Comparison of ENCODE assay signal across 6 cellular contexts in the genomic region with DNA sequence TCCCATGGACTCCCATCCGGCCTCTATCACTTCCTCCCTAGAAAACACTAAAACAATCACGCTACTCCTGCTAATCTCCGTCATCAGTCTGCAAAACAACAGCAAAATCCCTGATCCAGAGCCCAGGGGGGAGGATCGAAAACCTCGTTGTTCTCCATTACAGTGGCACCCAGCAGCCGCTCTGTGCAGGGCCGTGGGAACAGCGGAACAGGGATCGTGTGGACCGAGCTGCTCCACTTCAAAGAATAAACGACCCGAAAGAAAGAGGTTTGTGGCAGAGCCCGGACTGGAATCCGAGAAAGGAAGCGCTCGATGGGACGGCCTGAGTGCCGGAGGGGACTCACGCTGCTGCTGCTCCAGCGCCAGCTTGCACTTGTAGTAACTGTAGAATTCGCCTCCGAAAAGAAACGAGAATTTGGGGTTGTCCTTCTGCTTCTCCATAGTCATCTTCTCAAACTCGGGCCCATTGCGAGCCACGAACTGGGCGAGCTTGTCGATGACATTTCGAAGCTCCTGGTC. TPM values are rescaled to one million over a fixed set of nuclear protein-coding genes. Genes with fewer than 3 reads are reported as not detected.
A peak's percentile ranks its signal among the peaks of the same experiment; 100 is the strongest.
DNase-seq lines count a peak whose midpoint lies in the region; ATAC-seq and TF ChIP-seq lines count a peak whose summit lies in the region.

No MANE protein-coding gene starts in this region.

- peak overlapping the region; percentile 81 to 100 for H3K4me3 ChIP-seq in muscle layer of duodenum (ENCODE audit: low read depth in 1 of 2, low read length in 2 of 2)

- H3K36me3 Mint-ChIP-seq in HFFc6 (ENCODE audit: low read depth) = peaks cover 35% of the 10 kb centered on the region

- DNase-seq in ACHN (peak; percentile 8), HFFc6 (peak; percentile 9), amniotic epithelial cell (ENCODE audit: low read depth) (peak; percentile 22), GM13976 (ENCODE audit: low spot score) (no peak)

- peaks cover 27% of the 10 kb centered on the region for H3K4me1 Mint-ChIP-seq in HFFc6 (ENCODE audit: low read depth)

- H3K9me3 Mint-ChIP-seq in HFFc6 = no peaks in the 10 kb centered on the region

- TF ChIP-seq CTCF in HFFc6 (IDR thresholded peaks at IDR 0.05) (no peak), GM13976 (IDR thresholded peaks at IDR 0.05; ENCODE audit: borderline replicate concordance, control extremely low read depth, extremely low read depth, insufficient read depth, missing control alignments) (no peak)

- ATAC-seq in HG02852 (IDR thresholded peaks at IDR 0.05; ENCODE audit: unreplicated experiment) = no peak

- peaks cover 6 to 48% of the 10 kb centered on the region in 2 donors for H3K4me1 ChIP-seq in muscle layer of duodenum (ENCODE audit: control insufficient read depth in 1 of 2, insufficient read depth in 2 of 2, low read length in 2 of 2)

- peak overlapping the region; percentile 64 for H3K27ac ChIP-seq in muscle layer of duodenum (ENCODE audit: low read length)

- H3K36me3 ChIP-seq in muscle layer of duodenum (ENCODE audit: control insufficient read depth in 1 of 2, insufficient read depth in 2 of 2, low read length in 2 of 2) = peaks cover 6 to 20% of the 10 kb centered on the region in 2 donors

- peaks cover 3% of the 10 kb centered on the region for H3K27me3 Mint-ChIP-seq in HFFc6 (ENCODE audit: insufficient read depth)

- H3K4me3 Mint-ChIP-seq in HFFc6 = peak overlapping the region; percentile 98

- no peaks in the 10 kb centered on the region for H3K9me3 ChIP-seq in muscle layer of duodenum (ENCODE audit: control insufficient read depth in 1 of 2, low read length in 2 of 2)

- H3K27ac Mint-ChIP-seq in HFFc6 = peak overlapping the region; percentile 89

- H3K27me3 ChIP-seq in muscle layer of duodenum (ENCODE audit: low read depth, low read length) = no peaks in the 10 kb centered on the region

- in situ Hi-C loops in ACHN (cut with HindIII; ENCODE audit: low pct_ligation_motif_present, low pct_unique_long_range_greater_than_20kb, low sequenced_read_pairs) = no loop called here
- in situ Hi-C loops in GM13976 (cut with MboI; ENCODE audit: low sequenced_read_pairs, unreplicated experiment) = no loop called here

RNA-seq across cellular contexts. Expression of a gene that starts 0.7 kb away (rescaled TPM):
- total RNA-seq in HFFc6 (2021; fragmentation: NEBNext Ultra II Directional; extraction: Animal tissue kit (Norgen Biotek cat#: 25700)) = 10 to 100 TPM; 30.4 to 38.5 (median 34.6) TPM

RNA-seq across cellular contexts. Expression of a gene that starts 30.6 kb away (rescaled TPM):
- 10 to 100 TPM; 44.2 to 67.1 (median 55.4) TPM for total RNA-seq in HFFc6 (2021; fragmentation: NEBNext Ultra II Directional; extraction: Animal tissue kit (Norgen Biotek cat#: 25700))

RNA-seq across cellular contexts. Expression of a gene that starts 45.4 kb away (rescaled TPM):
- total RNA-seq in HFFc6 (2021; fragmentation: NEBNext Ultra II Directional; extraction: Animal tissue kit (Norgen Biotek cat#: 25700)) = 1 to 10 TPM; 2.9 to 4.7 (median 3.7) TPM

RNA-seq across cellular contexts. Expression of a gene that starts 45.6 kb away (rescaled TPM):
- total RNA-seq in HFFc6 (2021; fragmentation: NEBNext Ultra II Directional; extraction: Animal tissue kit (Norgen Biotek cat#: 25700)) = not detected
